ENCODE assay signal across 8 cellular contexts in genomic region chr4:52750819-52751348, GRCh38. TPM values are rescaled to one million over a fixed set of nuclear protein-coding genes. Genes with fewer than 3 reads are reported as not detected.
DNase-seq lines count a peak whose midpoint lies in the region; ATAC-seq and TF ChIP-seq lines count a peak whose summit lies in the region.

No MANE protein-coding gene starts in this region.

- H3K4me3 Mint-ChIP-seq in CD8-positive, alpha-beta memory T cell: peak overlapping the region; percentile 25 to 85 (median 68)
- H3K4me3 Mint-ChIP-seq in T-helper 2 cell treated with Interferon-gamma antibody and Interleukin-4, amounts not matched to agents 5 μg/mL and 100 μg/mL, for 36 hours: peak overlapping the region; percentile 54
- peak overlapping the region; percentile 61 to 85 (median 77) for H3K4me3 Mint-ChIP-seq in naive thymus-derived CD4-positive, alpha-beta T cell

- no peaks in the 10 kb centered on the region for H3K9me3 Mint-ChIP-seq in CD8-positive, alpha-beta memory T cell
- H3K9me3 Mint-ChIP-seq in T-helper 2 cell treated with Interferon-gamma antibody and Interleukin-4, amounts not matched to agents 5 μg/mL and 100 μg/mL, for 36 hours: no peaks in the 10 kb centered on the region
- H3K9me3 Mint-ChIP-seq in naive thymus-derived CD4-positive, alpha-beta T cell: peaks cover 0 to 5% (median 2%) of the 10 kb centered on the region in 11 donors

- H3K27ac Mint-ChIP-seq in CD8-positive, alpha-beta memory T cell: no peak overlapping the region
- H3K27ac Mint-ChIP-seq in T-helper 2 cell treated with Interferon-gamma antibody and Interleukin-4, amounts not matched to agents 5 μg/mL and 100 μg/mL, for 36 hours: no peak overlapping the region
- H3K27ac Mint-ChIP-seq in naive thymus-derived CD4-positive, alpha-beta T cell: no peak overlapping the region

- peak overlapping the region; percentile 22 for H3K4me3 ChIP-seq in CD8-positive, alpha-beta memory T cell (ENCODE audit: low read length)
- H3K4me3 ChIP-seq in epithelial cell of proximal tubule (ENCODE audit: low read depth, low read length): peak overlapping the region; percentile 64
- peak overlapping the region; percentile 39 for H3K4me3 ChIP-seq in naive thymus-derived CD4-positive, alpha-beta T cell (ENCODE audit: low read length)

- no peaks in the 10 kb centered on the region for H3K36me3 ChIP-seq in CD8-positive, alpha-beta memory T cell (ENCODE audit: insufficient read depth, low read length)
- no peaks in the 10 kb centered on the region for H3K36me3 ChIP-seq in naive thymus-derived CD4-positive, alpha-beta T cell (ENCODE audit: control insufficient read depth in 2 of 3, insufficient read depth in 3 of 3, low read length in 3 of 3)

- H3K27ac ChIP-seq in CD8-positive, alpha-beta memory T cell (ENCODE audit: low read depth, low read length): no peak overlapping the region
- H3K27ac ChIP-seq in naive thymus-derived CD4-positive, alpha-beta T cell (ENCODE audit: low read depth, low read length): no peak overlapping the region

- peaks cover 12% of the 10 kb centered on the region for H3K27me3 ChIP-seq in CD8-positive, alpha-beta memory T cell (ENCODE audit: insufficient read depth, low read length, poor library complexity, severe bottlenecking)
- no peaks in the 10 kb centered on the region for H3K27me3 ChIP-seq in naive thymus-derived CD4-positive, alpha-beta T cell (ENCODE audit: control insufficient read depth in 2 of 2, insufficient read depth in 2 of 2, low read length in 2 of 2)

- no peaks in the 10 kb centered on the region for H3K4me1 ChIP-seq in CD8-positive, alpha-beta memory T cell (ENCODE audit: insufficient read depth, low read length)
- no peaks in the 10 kb centered on the region for H3K4me1 ChIP-seq in naive thymus-derived CD4-positive, alpha-beta T cell (ENCODE audit: control insufficient read depth in 2 of 2, insufficient read depth in 2 of 2, low read length in 2 of 2)

- peaks cover 9 to 18% (median 11%) of the 10 kb centered on the region in 3 donors for H3K4me1 Mint-ChIP-seq in CD8-positive, alpha-beta memory T cell
- peaks cover 4% of the 10 kb centered on the region for H3K4me1 Mint-ChIP-seq in T-helper 2 cell treated with Interferon-gamma antibody and Interleukin-4, amounts not matched to agents 5 μg/mL and 100 μg/mL, for 36 hours (ENCODE audit: low read depth)
- H3K4me1 Mint-ChIP-seq in naive thymus-derived CD4-positive, alpha-beta T cell: peaks cover 0 to 17% (median 8%) of the 10 kb centered on the region in 7 donors

- peaks cover 44 to 72% of the 10 kb centered on the region in 2 donors for H3K27me3 Mint-ChIP-seq in CD8-positive, alpha-beta memory T cell
- H3K27me3 Mint-ChIP-seq in T-helper 2 cell treated with Interferon-gamma antibody and Interleukin-4, amounts not matched to agents 5 μg/mL and 100 μg/mL, for 36 hours (ENCODE audit: low read depth): peaks cover 60% of the 10 kb centered on the region
- H3K27me3 Mint-ChIP-seq in naive thymus-derived CD4-positive, alpha-beta T cell: peaks cover 57 to 72% (median 70%) of the 10 kb centered on the region in 5 donors

- POLR2A ChIA-PET in CD8-positive, alpha-beta memory T cell (lab: Charles Lee): no interaction called here
- POLR2A ChIA-PET in naive thymus-derived CD4-positive, alpha-beta T cell (lab: Charles Lee): no interaction called here

- CTCF ChIA-PET in CD8-positive, alpha-beta memory T cell (lab: Charles Lee): no interaction called here
- CTCF ChIA-PET in naive thymus-derived CD4-positive, alpha-beta T cell (lab: Charles Lee): no interaction called here

- DNase-seq in CD8-positive, alpha-beta memory T cell: peak in 1 of 5 donors; percentile 3
- DNase-seq in T-helper 2 cell treated with Interferon-gamma antibody and Interleukin-4, amounts not matched to agents 5 μg/mL and 100 μg/mL, for 36 hours (ENCODE audit: low spot score): no peak
- no peak for DNase-seq in epithelial cell of proximal tubule (ENCODE audit: low read depth)
- DNase-seq in naive thymus-derived CD4-positive, alpha-beta T cell: peak in 6 of 9 donors; percentile 1 to 23 (median 12)
- DNase-seq in SIG-M5 treated with dmso at 0.1 percent for 504 hours (lab: John Stamatoyannopoulos, UW; ENCODE audit: unreplicated experiment): no peak

- H3K9me3 ChIP-seq in CD8-positive, alpha-beta memory T cell (ENCODE audit: low read length): no peaks in the 10 kb centered on the region
- no peaks in the 10 kb centered on the region for H3K9me3 ChIP-seq in naive thymus-derived CD4-positive, alpha-beta T cell (ENCODE audit: control insufficient read depth in 2 of 3, low read length in 3 of 3)

- no peak for TF ChIP-seq CTCF in epithelial cell of proximal tubule (conservative IDR thresholded peaks at IDR 0.05; ENCODE audit: low read depth, low read length)

- H3K36me3 Mint-ChIP-seq in CD8-positive, alpha-beta memory T cell: peaks cover 0 to 3% (median 0%) of the 10 kb centered on the region in 3 donors
- no peaks in the 10 kb centered on the region for H3K36me3 Mint-ChIP-seq in T-helper 2 cell treated with Interferon-gamma antibody and Interleukin-4, amounts not matched to agents 5 μg/mL and 100 μg/mL, for 36 hours (ENCODE audit: low read depth)
- peaks cover 0 to 5% (median 3%) of the 10 kb centered on the region in 5 donors for H3K36me3 Mint-ChIP-seq in naive thymus-derived CD4-positive, alpha-beta T cell

- intact Hi-C loops in naive thymus-derived CD4-positive, alpha-beta T cell (cut with micrococcal nuclease): no loop called here

- ATAC-seq in naive thymus-derived CD4-positive, alpha-beta T cell: peak; percentile 34
- no peak for ATAC-seq in HG02571 (IDR thresholded peaks at IDR 0.05; ENCODE audit: unreplicated experiment)
- no peak for ATAC-seq in HG02852 (IDR thresholded peaks at IDR 0.05; ENCODE audit: unreplicated experiment)
- ATAC-seq in GM21737 (IDR thresholded peaks at IDR 0.05; ENCODE audit: unreplicated experiment): no peak

RNA-seq across cellular contexts. Expression of gene ERVMER34-1, which starts 0.3 kb away (rescaled TPM):
- total RNA-seq in CD8-positive, alpha-beta memory T cell: under 1 TPM in 1 of 2 experiments, not detected in 1; 0.20 TPM
- polyA plus RNA-seq in CD8-positive, alpha-beta memory T cell: not detected
- 3.5 and 6.5 TPM in 2 replicates for total RNA-seq in epithelial cell of proximal tubule
- not detected for total RNA-seq in naive thymus-derived CD4-positive, alpha-beta T cell
- polyA plus RNA-seq in naive thymus-derived CD4-positive, alpha-beta T cell: not detected

Comparison
In these comparisons a context has a peak if more than half of its experiments do, and no peak if none do; other contexts are left out.
1. DNase-seq: peak in naive thymus-derived CD4-positive, alpha-beta T cell (6 of 9); none in T-helper 2 cell treated with Interferon-gamma antibody and Interleukin-4, amounts not matched to agents 5 μg/mL and 100 μg/mL, for 36 hours (single experiment), epithelial cell of proximal tubule (single experiment) and SIG-M5 treated with dmso at 0.1 percent for 504 hours (single experiment).
2. Peak in every context shown above with its lines, with median percentiles within 50 percentile points of each other: H3K4me3 ChIP-seq and H3K4me3 Mint-ChIP-seq.